Comparison of ENCODE assay signal across 16 cellular contexts in the genomic region with DNA sequence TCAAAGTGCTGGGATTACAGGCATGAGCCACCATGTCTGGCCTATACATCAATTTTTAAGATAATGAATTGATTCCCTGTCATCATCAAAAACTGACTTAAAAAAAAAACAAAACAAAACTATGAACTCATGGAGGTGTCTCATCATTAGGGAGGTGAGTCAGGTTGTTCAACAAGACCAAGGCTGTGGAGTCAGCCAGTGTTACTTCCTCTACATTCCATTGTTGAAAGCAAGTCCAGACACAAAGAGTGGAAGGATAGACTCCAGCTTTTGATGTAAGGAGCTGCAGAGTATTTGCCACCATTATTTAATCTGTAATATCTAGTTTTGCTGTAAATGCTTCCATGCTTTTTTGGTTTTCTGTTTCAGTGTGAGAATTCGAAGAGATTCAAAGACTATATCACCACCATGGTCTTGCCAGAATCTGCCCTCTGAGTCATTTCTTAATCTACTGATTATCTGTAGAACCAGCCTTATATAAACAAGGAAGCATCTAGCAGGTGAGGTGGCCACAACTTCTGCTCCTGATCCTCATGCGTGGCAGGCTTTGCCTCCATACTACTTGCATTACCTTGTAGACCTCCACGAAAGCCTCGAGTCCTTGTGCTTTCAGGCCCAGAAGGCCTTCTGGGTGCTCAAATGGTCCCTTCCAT.
DNase-seq lines count a peak whose midpoint lies in the region; ATAC-seq and TF ChIP-seq lines count a peak whose summit lies in the region.
"Had no signal": no experiment of that assay in that cellular context is flagged by ENCODE, and none has a peak within 500 bp of the region (broad histone marks: within the 10 kb centered on the region; RNA-seq: fewer than 3 reads in every experiment).

No MANE protein-coding gene starts in this region.

- no peak for ATAC-seq in gastroesophageal sphincter

- H3K4me3 ChIP-seq in choroid plexus epithelial cell (ENCODE audit: low read depth, low read length), result no peak overlapping the region
- no peak overlapping the region for H3K4me3 ChIP-seq in gastroesophageal sphincter
- H3K4me3 ChIP-seq: right atrium auricular region had no signal

- no peaks in the 10 kb centered on the region for H3K4me1 ChIP-seq in gastroesophageal sphincter
- H3K4me1 ChIP-seq: right atrium auricular region had no signal

- no peak for TF ChIP-seq EP300 in gastroesophageal sphincter (IDR thresholded peaks at IDR 0.05)

- no peaks in the 10 kb centered on the region for H3K36me3 ChIP-seq in gastroesophageal sphincter
- H3K36me3 ChIP-seq: right atrium auricular region had no signal

- H3K27ac ChIP-seq in gastroesophageal sphincter, result no peak overlapping the region
- H3K27ac ChIP-seq: right atrium auricular region had no signal

- H3K9me3 ChIP-seq in gastroesophageal sphincter, result peaks cover 0 to 5% (median 0%) of the 10 kb centered on the region in 3 donors

- no peaks in the 10 kb centered on the region for H3K27me3 ChIP-seq in gastroesophageal sphincter
- H3K27me3 ChIP-seq: right atrium auricular region had no signal

- TF ChIP-seq POLR2A in gastroesophageal sphincter (IDR thresholded peaks at IDR 0.05), result no peak

- no peak for TF ChIP-seq CTCF in choroid plexus epithelial cell (conservative IDR thresholded peaks at IDR 0.05; ENCODE audit: low read depth, low read length)
- no peak for TF ChIP-seq CTCF in gastroesophageal sphincter (IDR thresholded peaks at IDR 0.05)

- DNase-seq in EH (ENCODE audit: low read depth) (peak; percentile 70), NCI-H226 (peak; percentile 87), choroid plexus epithelial cell (ENCODE audit: low read depth) (peak; percentile 62), non-pigmented ciliary epithelial cell (ENCODE audit: low read depth) (peak; percentile 65), NCI-H2081 treated with DMSO at 0.1 percent for 48 hours (lab: John Stamatoyannopoulos, UW) (no peak), NCI-H524 (lab: John Stamatoyannopoulos, UW) (no peak)
- no peak for DNase-seq in NK-92 treated with Interleukin-12 subunit alpha and Interleukin-12 subunit beta, amount 100 ng/mL, for 24 hours (lab: John Stamatoyannopoulos, UW)
- DNase-seq: activated CD4-positive, alpha-beta memory T cell treated with anti-CD3 and anti-CD28 coated beads for 36 hours; activated gamma-delta T cell treated with Interleukin-2 at 50 U/mL for 16 hours; central memory CD4-positive, alpha-beta T cell; erythroblast; NCI-H2171; OCI-M1; T1000 had no signal

- 88 to 90% methylated on average over 1 to 4 of the region's 4 CpGs for WGBS in gastroesophageal sphincter (ENCODE audit: low coverage in 1 of 2), 2 donors

Comparison
In these comparisons a context has a peak if more than half of its experiments do, and no peak if none do; other contexts are left out.
1. DNase-seq: peak in EH (single experiment), NCI-H226 (single experiment), choroid plexus epithelial cell (single experiment) and non-pigmented ciliary epithelial cell (single experiment); none in NCI-H2081 treated with DMSO at 0.1 percent for 48 hours (single experiment), NK-92 treated with Interleukin-12 subunit alpha and Interleukin-12 subunit beta, amount 100 ng/mL, for 24 hours (single experiment) and NCI-H524 (0 of 2).